ENCODE assay signal across 36 cellular contexts in genomic region chr4:99417125-99417524, GRCh38. TPM values are rescaled to one million over a fixed set of nuclear protein-coding genes. Genes with fewer than 3 reads are reported as not detected.
"Had no signal": no experiment of that assay in that cellular context is flagged by ENCODE, and none has a peak within 500 bp of the region (broad histone marks: within the 10 kb centered on the region; RNA-seq: fewer than 3 reads in every experiment).

No MANE protein-coding gene starts in this region.

- H3K36me3 ChIP-seq: adrenal gland, brain microvascular endothelial cell, breast epithelium had no signal

- H3K27ac ChIP-seq: adrenal gland, body of pancreas, brain microvascular endothelial cell, breast epithelium, VCaP had no signal

- ATAC-seq: activated CD8-positive, alpha-beta T cell treated with anti-CD3 and anti-CD28 coated beads for 36 hours; activated naive CD4-positive, alpha-beta T cell treated with anti-CD3 and anti-CD28 coated beads, Interleukin-2, amount 50 U/mL, for 72 hours; activated T-cell treated with anti-CD3 and anti-CD28 coated beads, Interleukin-2, amount 50 U/mL, for 4 hours; activated T-cell treated with anti-CD3 and anti-CD28 coated beads, Interleukin-2, amount 50 U/mL, for 72 hours; activated T-helper 17 cell treated with anti-CD3 and anti-CD28 coated beads, Interleukin-2, amount 50 U/mL, for 72 hours; body of pancreas had no signal

- H3K4me1 ChIP-seq: adrenal gland, breast epithelium had no signal

- H3K4me3 ChIP-seq: adrenal gland, body of pancreas, breast epithelium had no signal

- DNase-seq: activated B cell treated with CpG ODN at 0.5 μM for 24 hours; activated CD4-positive, alpha-beta memory T cell treated with anti-CD3 and anti-CD28 coated beads for 36 hours; activated CD4-positive, alpha-beta T cell treated with anti-CD3 and anti-CD28 coated beads for 4 hours; activated CD4-positive, alpha-beta T cell treated with anti-CD3 and anti-CD28 coated beads, Interleukin-2, amount 10 ng/mL, durations not matched to agents 24 days and 14 days; activated CD4-positive, alpha-beta T cell treated with anti-CD3 and anti-CD28 coated beads, Interleukin-2, amount 50 U/mL, for 1 hour; activated CD4-positive, alpha-beta T cell treated with anti-CD3 and anti-CD28 coated beads, Interleukin-2, amount 50 U/mL, for 4 hours; activated CD4-positive, CD25-positive, alpha-beta regulatory T cell treated with anti-CD3 and anti-CD28 coated beads, Interleukin-2, amount 50 U/mL, for 72 hours; activated CD8-positive, alpha-beta memory T cell treated with anti-CD3 and anti-CD28 coated beads, Interleukin-2, amount 50 U/mL, for 4 hours; activated CD8-positive, alpha-beta T cell treated with anti-CD3 and anti-CD28 coated beads for 36 hours; activated effector memory CD4-positive, alpha-beta T cell treated with anti-CD3 and anti-CD28 coated beads, Interleukin-2, amount 50 U/mL, for 16 hours; activated gamma-delta T cell treated with Interleukin-2 at 50 U/mL for 16 hours; activated naive CD4-positive, alpha-beta T cell; activated naive CD4-positive, alpha-beta T cell treated with anti-CD3 and anti-CD28 coated beads for 36 hours; activated naive CD4-positive, alpha-beta T cell treated with anti-CD3 and anti-CD28 coated beads, Interleukin-2, amount 50 U/mL, for 16 hours; activated naive CD8-positive, alpha-beta T cell treated with anti-CD3 and anti-CD28 coated beads for 36 hours; activated T-cell treated with anti-CD3 and anti-CD28 coated beads for 4 hours; activated T-cell treated with anti-CD3 and anti-CD28 coated beads, Interleukin-2, amount 50 U/mL, for 1 hour; activated T-cell treated with anti-CD3 and anti-CD28 coated beads, Interleukin-2, amount 50 U/mL, for 4 hours; activated T-cell treated with anti-CD3 and anti-CD28 coated beads, Interleukin-2, amount 50 U/mL, for 72 hours; adrenal gland; amniotic stem cell; aorta; body of pancreas; brain microvascular endothelial cell; central memory CD4-positive, alpha-beta T cell; T-helper 1 cell; T-helper 2 cell; T-helper 9 cell had no signal

- H3K27me3 ChIP-seq: adrenal gland, body of pancreas, brain microvascular endothelial cell, breast epithelium had no signal

- H3K9me3 ChIP-seq: adrenal gland, body of pancreas, breast epithelium had no signal

RNA-seq across cellular contexts. Expression of gene ADH7, which starts 18.0 kb away (rescaled TPM):
- total RNA-seq: activated B cell treated with CpG ODN at 0.5 μM for 24 hours; activated CD4-positive, alpha-beta memory T cell treated with anti-CD3 and anti-CD28 coated beads for 36 hours; activated CD4-positive, alpha-beta T cell treated with anti-CD3 and anti-CD28 coated beads, Interleukin-2, amount 10 ng/mL, durations not matched to agents 24 days and 14 days; activated CD8-positive, alpha-beta memory T cell treated with anti-CD3 and anti-CD28 coated beads for 36 hours; activated CD8-positive, alpha-beta T cell treated with anti-CD3 and anti-CD28 coated beads for 36 hours; activated naive CD4-positive, alpha-beta T cell treated with anti-CD3 and anti-CD28 coated beads for 36 hours; activated naive CD4-positive, alpha-beta T cell treated with anti-CD3 and anti-CD28 coated beads, Interleukin-2, amount 50 U/mL, for 72 hours; activated naive CD8-positive, alpha-beta T cell treated with anti-CD3 and anti-CD28 coated beads for 36 hours; activated T-cell treated with anti-CD3 and anti-CD28 coated beads, Interleukin-2, amount 50 U/mL, for 4 hours; activated T-cell treated with anti-CD3 and anti-CD28 coated beads, Interleukin-2, amount 50 U/mL, for 72 hours; activated T-helper 1 cell treated with anti-CD3 and anti-CD28 coated beads, Interleukin-12 subunit alpha, Interleukin-12 subunit beta, Interleukin-2, Interleukin-4 antibody, amounts not matched to agents 30 ng/mL and 10 ng/mL and 1 ng/mL, durations not matched to agents 14 hours and 24 hours and 36 hours; activated T-helper 17 cell treated with anti-CD3 and anti-CD28 coated beads, Interleukin-2, amount 50 U/mL, for 72 hours; adrenal gland; aorta; astrocyte; body of pancreas; breast epithelium; cardiac septum had no signal
